20 cellular contexts compared by ENCODE assay signal in the genomic region with DNA sequence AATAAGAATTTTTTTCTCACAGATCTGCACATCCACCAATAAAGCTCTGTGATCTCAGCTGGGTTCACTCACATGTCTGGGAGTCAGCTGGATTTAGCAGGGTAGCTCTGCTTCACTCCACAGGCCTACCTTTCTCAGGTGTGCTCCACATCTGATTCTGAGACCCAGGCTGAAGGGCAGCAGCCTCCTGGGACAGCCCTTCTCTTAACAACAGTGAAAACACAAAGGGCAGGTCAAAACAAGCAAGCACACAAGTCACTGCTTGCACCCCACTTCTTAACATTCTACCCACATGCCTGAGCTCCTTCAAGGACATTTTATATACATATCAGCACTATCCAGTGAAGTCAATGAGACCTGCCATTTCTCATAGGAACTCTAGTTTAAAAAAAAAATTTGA.
A peak's percentile ranks its signal among the peaks of the same experiment; 100 is the strongest.
DNase-seq lines count a peak whose midpoint lies in the region; ATAC-seq and TF ChIP-seq lines count a peak whose summit lies in the region.
"Had no signal": no experiment of that assay in that cellular context is flagged by ENCODE, and none has a peak within 500 bp of the region (broad histone marks: within the 10 kb centered on the region; RNA-seq: fewer than 3 reads in every experiment).

No MANE protein-coding gene starts in this region.

- POLR2A ChIA-PET in MCF 10A (lab: Yijun Ruan, JAX): interaction anchor here (0.6 to 1.4 kb wide), 3 partner anchors 10 to 64 kb away, joined by 3 to 4 read pairs (median 3); no protein-coding TSS in a partner anchor

- no peak overlapping the region for H3K9ac ChIP-seq in mammary epithelial cell (ENCODE audit: insufficient read depth, low read length)
- H3K9ac ChIP-seq: BLaER1 had no signal

- peak; percentile 63 for ATAC-seq in esophagus mucosa
- ATAC-seq in effector memory CD8-positive, alpha-beta T cell (replicated peaks): no peak
- ATAC-seq in GM21515 (IDR thresholded peaks at IDR 0.05; ENCODE audit: unreplicated experiment): no peak
- ATAC-seq: HCT116 had no signal

- DNase-seq in MCF 10A (ENCODE audit: unreplicated experiment) (peak; percentile 46), breast epithelium (ENCODE audit: low spot score in 2 of 2) (no peak), mammary epithelial cell (peak; percentile 65), BE2C (no peak)
- no peak for DNase-seq in effector memory CD8-positive, alpha-beta T cell
- DNase-seq: CD4-positive, CD25-positive, alpha-beta regulatory T cell; GOT3; NCI-H1092; NCI-H1417 treated with DMSO at 0.1 percent for 48 hours; NCI-H1694 treated with DMSO at 0.1 percent for 48 hours; NCI-H2081; NCI-H446; NCI-H524 treated with DMSO at 0.1 percent for 48 hours; PC-9; SHP77 had no signal

- no peaks in the 10 kb centered on the region for H3K9me3 Mint-ChIP-seq in MCF 10A (ENCODE audit: unreplicated experiment)
- no peaks in the 10 kb centered on the region for H3K9me3 Mint-ChIP-seq in effector memory CD8-positive, alpha-beta T cell
- H3K9me3 Mint-ChIP-seq: IgD-negative memory B cell had no signal

- no peaks in the 10 kb centered on the region for H3K36me3 Mint-ChIP-seq in MCF 10A (ENCODE audit: insufficient read depth, unreplicated experiment)
- H3K36me3 Mint-ChIP-seq in effector memory CD8-positive, alpha-beta T cell (ENCODE audit: insufficient read depth): no peaks in the 10 kb centered on the region
- H3K36me3 Mint-ChIP-seq: CD4-positive, CD25-positive, alpha-beta regulatory T cell; IgD-negative memory B cell had no signal

- no peaks in the 10 kb centered on the region for H3K4me1 ChIP-seq in breast epithelium
- H3K4me1 ChIP-seq in mammary epithelial cell (ENCODE audit: insufficient read depth, low read length): peaks cover 7% of the 10 kb centered on the region
- no peaks in the 10 kb centered on the region for H3K4me1 ChIP-seq in BE2C

- dilution Hi-C loops in mammary epithelial cell (cut with HindIII; ENCODE audit: low sequenced_read_pairs): no loop called here

- H3K4me2 ChIP-seq in mammary epithelial cell (ENCODE audit: insufficient read depth, low read depth, low read length): no peak overlapping the region
- H3K4me2 ChIP-seq: BLaER1, PC-9 had no signal

- TF ChIP-seq POLR2A in breast epithelium (IDR thresholded peaks at IDR 0.05): no peak

- no peaks in the 10 kb centered on the region for H3K36me3 ChIP-seq in breast epithelium
- no peaks in the 10 kb centered on the region for H3K36me3 ChIP-seq in mammary epithelial cell (ENCODE audit: insufficient read depth, low read length)
- H3K36me3 ChIP-seq in BE2C: no peaks in the 10 kb centered on the region
- H3K36me3 ChIP-seq: BLaER1 had no signal

- CTCF ChIA-PET in MCF 10A (lab: Yijun Ruan, JAX): interaction anchor here (0.5 to 1.1 kb wide), 2 partner anchors 8 to 476 kb away, joined by 3 to 7 read pairs; no protein-coding TSS in a partner anchor
- CTCF ChIA-PET in mammary epithelial cell (lab: Charles Lee; ENCODE audit: low non-redundant PET): no interaction called here

- H4K20me1 ChIP-seq in mammary epithelial cell (ENCODE audit: insufficient read depth, low read length): no peaks in the 10 kb centered on the region
- H4K20me1 ChIP-seq: BLaER1 had no signal

- H3K27ac Mint-ChIP-seq in MCF 10A (ENCODE audit: low read depth, unreplicated experiment): no peak overlapping the region
- no peak overlapping the region for H3K27ac Mint-ChIP-seq in effector memory CD8-positive, alpha-beta T cell
- H3K27ac Mint-ChIP-seq: CD4-positive, CD25-positive, alpha-beta regulatory T cell; IgD-negative memory B cell had no signal

- H3K27ac ChIP-seq in breast epithelium (no peak overlapping the region), mammary epithelial cell (ENCODE audit: insufficient read depth, low read depth, low read length) (no peak overlapping the region)
- H3K27ac ChIP-seq: BLaER1, PC-9 had no signal

- in situ Hi-C loops in mammary epithelial cell (cut with MboI; ENCODE audit: low sequenced_read_pairs in 2 of 2): no loop called here

- no peaks in the 10 kb centered on the region for H3K79me2 ChIP-seq in mammary epithelial cell (ENCODE audit: insufficient read depth, low read length)

- no peak for TF ChIP-seq CTCF in MCF 10A (IDR thresholded peaks at IDR 0.05; ENCODE audit: unreplicated experiment)
- no peak for TF ChIP-seq CTCF in breast epithelium (IDR thresholded peaks at IDR 0.05)
- TF ChIP-seq CTCF in mammary epithelial cell (conservative IDR thresholded peaks at IDR 0.05 in 1 of 2, IDR thresholded peaks at IDR 0.05 in 1 of 2; ENCODE audit: extremely low read depth in 1 of 2, insufficient read depth in 1 of 2, low read depth in 1 of 2, low read length in 2 of 2): no peak
- no peak for TF ChIP-seq CTCF in BE2C (IDR thresholded peaks at IDR 0.05; ENCODE audit: low read depth, low read length)

- intact Hi-C loops in MCF 10A (cut with micrococcal nuclease) (no loop called here), breast epithelium (cut with DNase I; ENCODE audit: low total_unique reads) (no loop called here), mammary epithelial cell (cut with micrococcal nuclease) (no loop called here)

- peaks cover 10% of the 10 kb centered on the region for H3K4me1 Mint-ChIP-seq in MCF 10A (ENCODE audit: insufficient read depth, unreplicated experiment)
- H3K4me1 Mint-ChIP-seq in effector memory CD8-positive, alpha-beta T cell (ENCODE audit: low read depth in 2 of 2): no peaks in the 10 kb centered on the region
- H3K4me1 Mint-ChIP-seq: CD4-positive, CD25-positive, alpha-beta regulatory T cell; IgD-negative memory B cell had no signal

- no peaks in the 10 kb centered on the region for H3K27me3 ChIP-seq in breast epithelium
- no peaks in the 10 kb centered on the region for H3K27me3 ChIP-seq in mammary epithelial cell (ENCODE audit: insufficient read depth, low read length)
- H3K27me3 ChIP-seq in BE2C: no peaks in the 10 kb centered on the region
- H3K27me3 ChIP-seq: BLaER1 had no signal

- H3K4me3 Mint-ChIP-seq in MCF 10A (ENCODE audit: unreplicated experiment): no peak overlapping the region
- H3K4me3 Mint-ChIP-seq in effector memory CD8-positive, alpha-beta T cell: no peak overlapping the region
- H3K4me3 Mint-ChIP-seq: CD4-positive, CD25-positive, alpha-beta regulatory T cell; IgD-negative memory B cell had no signal

- H3K4me3 ChIP-seq in breast epithelium (no peak overlapping the region), mammary epithelial cell (replicated peaks in 1 of 3; ENCODE audit: insufficient read depth in 1 of 3, low read depth in 2 of 3, low read length in 3 of 3) (no peak overlapping the region), BE2C (ENCODE audit: low read depth, low read length) (no peak overlapping the region)
- H3K4me3 ChIP-seq: BLaER1, PC-9 had no signal

- no peak overlapping the region for H2AFZ ChIP-seq in mammary epithelial cell (ENCODE audit: low read depth, low read length)
- H2AFZ ChIP-seq: PC-9 had no signal

- H3K27me3 Mint-ChIP-seq in MCF 10A (ENCODE audit: insufficient read depth, unreplicated experiment): no peaks in the 10 kb centered on the region
- H3K27me3 Mint-ChIP-seq in effector memory CD8-positive, alpha-beta T cell: peaks cover 23 to 28% of the 10 kb centered on the region in 2 donors

- no TSS peak for BruUV-seq in MCF 10A (replicated peaks; lab: Mats Ljungman, UMichigan)
- BruUV-seq in mammary epithelial cell (replicated peaks; lab: Mats Ljungman, UMichigan): no TSS peak

- H3K9me3 ChIP-seq in breast epithelium: no peaks in the 10 kb centered on the region
- no peaks in the 10 kb centered on the region for H3K9me3 ChIP-seq in mammary epithelial cell (replicated peaks; ENCODE audit: insufficient read depth, low read length)
- no peaks in the 10 kb centered on the region for H3K9me3 ChIP-seq in BE2C
- H3K9me3 ChIP-seq: BLaER1 had no signal

Comparison
In these comparisons a context has a peak if more than half of its experiments do, and no peak if none do; other contexts are left out.
1. DNase-seq: peak in MCF 10A (single experiment) and mammary epithelial cell (single experiment); none in breast epithelium (0 of 2), BE2C (single experiment) and effector memory CD8-positive, alpha-beta T cell (0 of 3).